Comparison of ENCODE assay signal across 23 cellular contexts in genomic region chr3:126656376-126657134, GRCh38. TPM values are rescaled to one million over a fixed set of nuclear protein-coding genes. Genes with fewer than 3 reads are reported as not detected.
"Had no signal": no experiment of that assay in that cellular context is flagged by ENCODE, and none has a peak within 500 bp of the region (broad histone marks: within the 10 kb centered on the region; RNA-seq: fewer than 3 reads in every experiment).

No MANE protein-coding gene starts in this region.

- H3K36me3 Mint-ChIP-seq: activated naive CD4-positive, alpha-beta T cell treated with anti-CD3 and anti-CD28 coated beads, Interleukin-2, amount 50 U/mL, for 24 hours had no signal

- H3K36me3 ChIP-seq: MG63 had no signal

- H3K4me3 Mint-ChIP-seq: activated CD8-positive, alpha-beta T cell treated with anti-CD3 and anti-CD28 coated beads, Interleukin-2, amount 10 ng/mL, durations not matched to agents 7 days and 5 days had no signal

- H3K27ac Mint-ChIP-seq: activated CD8-positive, alpha-beta T cell treated with anti-CD3 and anti-CD28 coated beads, Interleukin-2, amount 10 ng/mL, durations not matched to agents 7 days and 5 days; activated naive CD4-positive, alpha-beta T cell treated with anti-CD3 and anti-CD28 coated beads, Interleukin-2, amount 50 U/mL, for 24 hours; activated T-helper 17 cell treated with anti-CD3 and anti-CD28 coated beads, Interleukin-2, amount 50 U/mL, for 72 hours had no signal

- H3K4me3 ChIP-seq: MG63 had no signal

- DNase-seq: activated CD4-positive, alpha-beta T cell treated with anti-CD3 and anti-CD28 coated beads for 48 hours; activated CD4-positive, alpha-beta T cell treated with anti-CD3 and anti-CD28 coated beads, Interleukin-2, amount 50 U/mL, for 4 hours; activated CD8-positive, alpha-beta T cell treated with anti-CD3 and anti-CD28 coated beads, Interleukin-2, amount 10 ng/mL, durations not matched to agents 7 days and 5 days; activated gamma-delta T cell treated with Interleukin-2 at 50 U/mL for 16 hours; activated T-cell treated with anti-CD3 and anti-CD28 coated beads, Interleukin-2, amount 50 U/mL, for 48 hours; caudate nucleus; MG63; MV-4-11; NCI-H1092 treated with DMSO at 0.1 percent for 48 hours; NCI-H1436; NCI-H1694 treated with DMSO at 0.1 percent for 48 hours; NCI-H2029 treated with DMSO at 0.1 percent for 48 hours; NCI-H345; NCI-H510A; NCI-H526 treated with DMSO at 0.1 percent for 48 hours; NCI-H82; SIG-M5; T-helper 2 cell; T1000 had no signal

- H3K27ac ChIP-seq: KMS-11 had no signal

- ATAC-seq: activated CD8-positive, alpha-beta T cell treated with anti-CD3 and anti-CD28 coated beads, Interleukin-2, amount 10 ng/mL, durations not matched to agents 7 days and 5 days; activated T-helper 17 cell treated with anti-CD3 and anti-CD28 coated beads, Interleukin-2, amount 50 U/mL, for 72 hours had no signal

- H3K9me3 Mint-ChIP-seq: activated naive CD4-positive, alpha-beta T cell treated with anti-CD3 and anti-CD28 coated beads, Interleukin-2, amount 50 U/mL, for 24 hours; activated T-helper 17 cell treated with anti-CD3 and anti-CD28 coated beads, Interleukin-2, amount 50 U/mL, for 72 hours had no signal

- H3K4me1 Mint-ChIP-seq: activated T-helper 17 cell treated with anti-CD3 and anti-CD28 coated beads, Interleukin-2, amount 50 U/mL, for 72 hours had no signal

- H3K27me3 Mint-ChIP-seq: activated naive CD4-positive, alpha-beta T cell treated with anti-CD3 and anti-CD28 coated beads, Interleukin-2, amount 50 U/mL, for 24 hours had no signal

RNA-seq across cellular contexts. Expression of gene TXNRD3, which starts 1.6 kb away (rescaled TPM):
- total RNA-seq: OCI-LY7 had no signal
